ENCODE assay signal across 17 cellular contexts in genomic region chr7:110718514-110719205, GRCh38.
"Had no signal": no experiment of that assay in that cellular context is flagged by ENCODE, and none has a peak within 500 bp of the region (broad histone marks: within the 10 kb centered on the region; RNA-seq: fewer than 3 reads in every experiment).

No MANE protein-coding gene starts in this region.

- H3K9me3 ChIP-seq: gastroesophageal sphincter, heart right ventricle, prostate gland had no signal

- H3K36me3 Mint-ChIP-seq: type B pancreatic cell had no signal

- H3K4me1 ChIP-seq: gastroesophageal sphincter, heart right ventricle, prostate gland had no signal

- H3K27ac ChIP-seq: cardiac muscle cell, dorsolateral prefrontal cortex, gastroesophageal sphincter, heart right ventricle, prostate gland, skin epidermis had no signal

- H3K4me3 ChIP-seq: cardiac muscle cell, dorsolateral prefrontal cortex, gastroesophageal sphincter, heart right ventricle, prostate gland, skin epidermis had no signal

- H3K27me3 Mint-ChIP-seq: type B pancreatic cell had no signal

- H3K27me3 ChIP-seq: cardiac muscle cell, dorsolateral prefrontal cortex, gastroesophageal sphincter, heart right ventricle had no signal

- DNase-seq: activated CD4-positive, CD25-positive, alpha-beta regulatory T cell treated with anti-CD3 and anti-CD28 coated beads, Interleukin-2, amount 50 U/mL, for 72 hours; activated naive CD4-positive, alpha-beta T cell treated with anti-CD3 and anti-CD28 coated beads for 36 hours; activated T-cell treated with anti-CD3 and anti-CD28 coated beads for 4 hours; dorsolateral prefrontal cortex; heart right ventricle; immature natural killer cell; right cardiac atrium; stimulated activated CD4-positive, alpha-beta T cell treated with anti-CD3 and anti-CD28 coated beads, Interleukin-4, amount 100 ng/mL, for 24 hours; stimulated activated naive CD8-positive, alpha-beta T cell treated with anti-CD3 and anti-CD28 coated beads, Interleukin-15, Interleukin-2, amounts not matched to agents 100 U/mL and 50 U/mL, for 24 hours; T-helper 1 cell; T1000 had no signal

- H3K27ac Mint-ChIP-seq: activated naive CD4-positive, alpha-beta T cell treated with anti-CD3 and anti-CD28 coated beads for 36 hours; activated T-helper 2 cell treated with anti-CD3 and anti-CD28 coated beads, Interferon-gamma antibody, Interleukin-2, Interleukin-4, amounts not matched to agents 10 μg/mL and 5 μg/mL and 100 μg/mL, durations not matched to agents 14 hours and 24 hours and 36 hours; immature natural killer cell; type B pancreatic cell had no signal

- H3K4me1 Mint-ChIP-seq: immature natural killer cell had no signal

- H3K4me3 Mint-ChIP-seq: activated naive CD4-positive, alpha-beta T cell treated with anti-CD3 and anti-CD28 coated beads for 36 hours; immature natural killer cell; type B pancreatic cell had no signal

- H3K36me3 ChIP-seq: cardiac muscle cell, gastroesophageal sphincter, heart right ventricle, prostate gland had no signal

- ATAC-seq: gastroesophageal sphincter; heart right ventricle; right cardiac atrium; stimulated activated naive CD8-positive, alpha-beta T cell treated with anti-CD3 and anti-CD28 coated beads, Interleukin-15, Interleukin-2, amounts not matched to agents 100 U/mL and 50 U/mL, for 24 hours had no signal
